Comparison of ENCODE assay signal across 1 cellular context in genomic region chr2:234669611-234670010, GRCh38.
TF ChIP-seq lines count a peak whose summit lies in the region.

No MANE protein-coding gene starts in this region.

TF ChIP-seq in HepG2, 621 proteins besides CTCF, POLR2A, EP300 and RAD21 (continued from another document):
- no peak for TF ChIP-seq ATF4 (CRISPR knock-in tag; IDR thresholded peaks at IDR 0.05)
- TF ChIP-seq SMC3 (IDR thresholded peaks at IDR 0.05; ENCODE audit: low read length), result peak; percentile 51; the same call in 1 of the 2 replicates
- TF ChIP-seq ZNF292 (CRISPR knock-in tag; IDR thresholded peaks at IDR 0.05; ENCODE audit: borderline replicate concordance, low read depth), result no peak
- TF ChIP-seq ZBTB33 (CRISPR knock-in tag; IDR thresholded peaks at IDR 0.05), result peak; percentile 27; the same call in 1 of the 2 replicates
- peak; percentile 95; the same call in 1 of the 2 replicates for TF ChIP-seq FOXO4 (CRISPR knock-in tag; conservative IDR thresholded peaks at IDR 0.05)
- TF ChIP-seq MBD4 (IDR thresholded peaks at IDR 0.05; ENCODE audit: borderline replicate concordance, low read length), result no peak
